In the genomic region with DNA sequence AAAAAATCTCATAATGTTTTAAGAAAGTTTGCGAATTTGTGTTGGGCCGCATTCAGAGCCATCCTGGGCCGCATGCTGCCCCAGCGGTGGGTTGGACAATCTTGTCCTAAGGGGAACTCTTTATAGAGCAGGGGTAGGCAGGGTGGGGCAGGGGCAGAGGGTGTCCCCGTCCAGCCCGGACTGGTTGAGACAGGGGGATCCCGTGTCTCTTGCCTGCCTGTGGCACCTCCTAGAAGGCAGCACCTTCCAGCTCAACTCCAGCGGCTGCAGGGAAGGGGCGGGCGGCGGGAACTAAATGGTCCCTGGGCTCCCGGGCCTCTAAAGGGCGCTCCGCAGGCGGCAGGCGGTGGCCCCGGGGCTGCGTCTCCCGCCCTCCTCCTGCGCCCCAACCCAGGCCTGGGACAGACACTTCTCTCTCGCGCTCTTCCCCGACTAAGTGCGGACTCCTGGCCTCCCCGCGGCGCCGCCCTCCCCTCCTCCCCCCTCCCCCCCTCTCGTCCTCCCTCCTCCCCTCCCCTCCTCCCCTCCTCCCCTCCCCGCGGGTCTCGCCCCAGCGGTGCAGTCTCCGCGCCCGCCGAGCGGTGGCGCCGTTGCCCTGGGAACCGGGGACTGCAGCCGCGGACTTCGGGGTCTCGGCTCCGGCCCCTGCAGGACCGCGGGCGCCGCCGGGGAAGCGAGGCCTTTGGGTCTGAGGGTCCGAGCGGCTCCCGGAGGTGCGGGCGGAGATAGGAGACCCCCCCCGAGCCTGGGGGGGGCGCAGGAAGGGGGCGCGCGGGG, we compare ENCODE assay signal across 9 cellular contexts.
DNase-seq lines count a peak whose midpoint lies in the region; ATAC-seq lines count a peak whose summit lies in the region.
"Had no signal": no experiment of that assay in that cellular context is flagged by ENCODE, and none has a peak within 500 bp of the region (broad histone marks: within the 10 kb centered on the region; RNA-seq: fewer than 3 reads in every experiment).

No MANE protein-coding gene starts in this region.

- POLR2A ChIA-PET in activated naive CD8-positive, alpha-beta T cell treated with anti-CD3 and anti-CD28 coated beads, Interleukin-2, amount 10 ng/mL, durations not matched to agents 7 days and 5 days (lab: Charles Lee) = no interaction called here

- no peaks in the 10 kb centered on the region for H3K9me3 Mint-ChIP-seq in activated naive CD8-positive, alpha-beta T cell treated with anti-CD3 and anti-CD28 coated beads, Interleukin-2, amount 10 ng/mL, durations not matched to agents 7 days and 5 days

- peak; percentile 20 for ATAC-seq in activated naive CD8-positive, alpha-beta T cell treated with anti-CD3 and anti-CD28 coated beads, Interleukin-2, amount 10 ng/mL, durations not matched to agents 7 days and 5 days (ENCODE audit: low read depth)

- no peaks in the 10 kb centered on the region for H3K36me3 Mint-ChIP-seq in activated naive CD8-positive, alpha-beta T cell treated with anti-CD3 and anti-CD28 coated beads, Interleukin-2, amount 10 ng/mL, durations not matched to agents 7 days and 5 days

- no peak overlapping the region for H3K4me3 Mint-ChIP-seq in activated naive CD8-positive, alpha-beta T cell treated with anti-CD3 and anti-CD28 coated beads, Interleukin-2, amount 10 ng/mL, durations not matched to agents 7 days and 5 days

- no peak overlapping the region for H3K27ac Mint-ChIP-seq in activated naive CD8-positive, alpha-beta T cell treated with anti-CD3 and anti-CD28 coated beads, Interleukin-2, amount 10 ng/mL, durations not matched to agents 7 days and 5 days
- H3K27ac Mint-ChIP-seq: CD4-positive, CD25-positive, alpha-beta regulatory T cell had no signal

- H3K27me3 Mint-ChIP-seq in activated naive CD8-positive, alpha-beta T cell treated with anti-CD3 and anti-CD28 coated beads, Interleukin-2, amount 10 ng/mL, durations not matched to agents 7 days and 5 days = peaks cover 55% of the 10 kb centered on the region

- peaks cover 2% of the 10 kb centered on the region for H3K4me1 Mint-ChIP-seq in activated naive CD8-positive, alpha-beta T cell treated with anti-CD3 and anti-CD28 coated beads, Interleukin-2, amount 10 ng/mL, durations not matched to agents 7 days and 5 days

- DNase-seq in NCI-H146 (lab: John Stamatoyannopoulos, UW) (peak; percentile 65), NCI-H146 treated with DMSO at 0.1 percent for 48 hours (lab: John Stamatoyannopoulos, UW; ENCODE audit: unreplicated experiment) (no peak), NCI-H2171 treated with DMSO at 0.1 percent for 48 hours (lab: John Stamatoyannopoulos, UW) (peak; percentile 54), hypothalamus (lab: John Stamatoyannopoulos, UW) (peak in 32 of 51 donors; percentile 2 to 66 (median 30)), AG08395 (ENCODE audit: low spot score) (no peak), NCI-H446 (lab: John Stamatoyannopoulos, UW) (no peak)
- peak; percentile 72 for DNase-seq in activated naive CD8-positive, alpha-beta T cell treated with anti-CD3 and anti-CD28 coated beads, Interleukin-2, amount 10 ng/mL, durations not matched to agents 7 days and 5 days
- peak; percentile 41 to 43 for DNase-seq in stimulated activated CD8-positive, alpha-beta memory T cell treated with anti-CD3 and anti-CD28 coated beads, Interleukin-2, amount 100 ng/mL, for 48 hours (ENCODE audit: low read depth in 2 of 2)

Comparison
In these comparisons a context has a peak if more than half of its experiments do, and no peak if none do; other contexts are left out.
1. DNase-seq: peak in NCI-H146 (single experiment), NCI-H2171 treated with DMSO at 0.1 percent for 48 hours (single experiment), activated naive CD8-positive, alpha-beta T cell treated with anti-CD3 and anti-CD28 coated beads, Interleukin-2, amount 10 ng/mL, durations not matched to agents 7 days and 5 days (single experiment), hypothalamus (32 of 51) and stimulated activated CD8-positive, alpha-beta memory T cell treated with anti-CD3 and anti-CD28 coated beads, Interleukin-2, amount 100 ng/mL, for 48 hours (2 of 2); none in NCI-H146 treated with DMSO at 0.1 percent for 48 hours (single experiment), AG08395 (single experiment) and NCI-H446 (0 of 2).